In the genomic region with DNA sequence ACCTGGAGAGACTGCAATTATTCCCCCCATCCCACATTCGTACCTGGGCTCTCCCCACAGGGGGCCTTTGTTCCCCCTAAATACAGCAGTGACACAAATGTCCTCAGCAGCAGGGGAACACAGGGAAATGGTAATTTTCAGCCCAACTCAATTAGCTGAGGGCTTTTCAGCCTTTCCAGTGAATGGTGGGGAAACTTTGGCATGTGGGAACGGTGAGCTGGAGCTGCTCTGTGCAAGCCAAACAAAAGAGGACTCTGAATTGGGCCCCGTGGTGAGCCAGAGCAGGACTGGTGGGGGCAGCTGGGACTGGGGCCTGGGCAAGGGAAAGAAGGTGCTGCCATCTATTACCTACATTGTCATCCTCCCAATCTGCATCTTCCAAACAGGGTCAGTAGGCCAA, we compare ENCODE assay signal across 1 cellular context.
TF ChIP-seq lines count a peak whose summit lies in the region.

No MANE protein-coding gene starts in this region.

TF ChIP-seq in GM23338, 12 proteins besides CTCF, POLR2A, EP300 and RAD21 (continued from another document):
- TF ChIP-seq, protein P1, sequence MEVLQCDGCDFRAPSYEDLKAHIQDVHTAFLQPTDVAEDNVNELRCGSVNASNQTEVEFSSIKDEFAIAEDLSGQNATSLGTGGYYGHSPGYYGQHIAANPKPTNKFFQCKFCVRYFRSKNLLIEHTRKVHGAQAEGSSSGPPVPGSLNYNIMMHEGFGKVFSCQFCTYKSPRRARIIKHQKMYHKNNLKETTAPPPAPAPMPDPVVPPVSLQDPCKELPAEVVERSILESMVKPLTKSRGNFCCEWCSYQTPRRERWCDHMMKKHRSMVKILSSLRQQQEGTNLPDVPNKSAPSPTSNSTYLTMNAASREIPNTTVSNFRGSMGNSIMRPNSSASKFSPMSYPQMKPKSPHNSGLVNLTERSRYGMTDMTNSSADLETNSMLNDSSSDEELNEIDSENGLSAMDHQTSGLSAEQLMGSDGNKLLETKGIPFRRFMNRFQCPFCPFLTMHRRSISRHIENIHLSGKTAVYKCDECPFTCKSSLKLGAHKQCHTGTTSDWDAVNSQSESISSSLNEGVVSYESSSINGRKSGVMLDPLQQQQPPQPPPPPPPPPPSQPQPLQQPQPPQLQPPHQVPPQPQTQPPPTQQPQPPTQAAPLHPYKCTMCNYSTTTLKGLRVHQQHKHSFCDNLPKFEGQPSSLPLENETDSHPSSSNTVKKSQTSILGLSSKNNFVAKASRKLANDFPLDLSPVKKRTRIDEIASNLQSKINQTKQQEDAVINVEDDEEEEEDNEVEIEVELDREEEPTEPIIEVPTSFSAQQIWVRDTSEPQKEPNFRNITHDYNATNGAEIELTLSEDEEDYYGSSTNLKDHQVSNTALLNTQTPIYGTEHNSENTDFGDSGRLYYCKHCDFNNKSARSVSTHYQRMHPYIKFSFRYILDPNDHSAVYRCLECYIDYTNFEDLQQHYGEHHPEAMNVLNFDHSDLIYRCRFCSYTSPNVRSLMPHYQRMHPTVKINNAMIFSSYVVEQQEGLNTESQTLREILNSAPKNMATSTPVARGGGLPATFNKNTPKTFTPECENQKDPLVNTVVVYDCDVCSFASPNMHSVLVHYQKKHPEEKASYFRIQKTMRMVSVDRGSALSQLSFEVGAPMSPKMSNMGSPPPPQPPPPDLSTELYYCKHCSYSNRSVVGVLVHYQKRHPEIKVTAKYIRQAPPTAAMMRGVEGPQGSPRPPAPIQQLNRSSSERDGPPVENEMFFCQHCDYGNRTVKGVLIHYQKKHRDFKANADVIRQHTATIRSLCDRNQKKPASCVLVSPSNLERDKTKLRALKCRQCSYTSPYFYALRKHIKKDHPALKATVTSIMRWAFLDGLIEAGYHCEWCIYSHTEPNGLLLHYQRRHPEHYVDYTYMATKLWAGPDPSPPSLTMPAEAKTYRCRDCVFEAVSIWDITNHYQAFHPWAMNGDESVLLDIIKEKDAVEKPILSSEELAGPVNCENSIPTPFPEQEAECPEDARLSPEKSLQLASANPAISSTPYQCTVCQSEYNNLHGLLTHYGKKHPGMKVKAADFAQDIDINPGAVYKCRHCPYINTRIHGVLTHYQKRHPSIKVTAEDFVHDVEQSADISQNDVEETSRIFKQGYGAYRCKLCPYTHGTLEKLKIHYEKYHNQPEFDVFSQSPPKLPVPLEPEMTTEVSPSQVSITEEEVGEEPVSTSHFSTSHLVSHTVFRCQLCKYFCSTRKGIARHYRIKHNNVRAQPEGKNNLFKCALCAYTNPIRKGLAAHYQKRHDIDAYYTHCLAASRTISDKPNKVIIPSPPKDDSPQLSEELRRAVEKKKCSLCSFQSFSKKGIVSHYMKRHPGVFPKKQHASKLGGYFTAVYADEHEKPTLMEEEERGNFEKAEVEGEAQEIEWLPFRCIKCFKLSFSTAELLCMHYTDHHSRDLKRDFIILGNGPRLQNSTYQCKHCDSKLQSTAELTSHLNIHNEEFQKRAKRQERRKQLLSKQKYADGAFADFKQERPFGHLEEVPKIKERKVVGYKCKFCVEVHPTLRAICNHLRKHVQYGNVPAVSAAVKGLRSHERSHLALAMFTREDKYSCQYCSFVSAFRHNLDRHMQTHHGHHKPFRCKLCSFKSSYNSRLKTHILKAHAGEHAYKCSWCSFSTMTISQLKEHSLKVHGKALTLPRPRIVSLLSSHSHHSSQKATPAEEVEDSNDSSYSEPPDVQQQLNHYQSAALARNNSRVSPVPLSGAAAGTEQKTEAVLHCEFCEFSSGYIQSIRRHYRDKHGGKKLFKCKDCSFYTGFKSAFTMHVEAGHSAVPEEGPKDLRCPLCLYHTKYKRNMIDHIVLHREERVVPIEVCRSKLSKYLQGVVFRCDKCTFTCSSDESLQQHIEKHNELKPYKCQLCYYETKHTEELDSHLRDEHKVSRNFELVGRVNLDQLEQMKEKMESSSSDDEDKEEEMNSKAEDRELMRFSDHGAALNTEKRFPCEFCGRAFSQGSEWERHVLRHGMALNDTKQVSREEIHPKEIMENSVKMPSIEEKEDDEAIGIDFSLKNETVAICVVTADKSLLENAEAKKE (CRISPR knock-in tag; IDR thresholded peaks at IDR 0.05), result peak; percentile 68
- peak; percentile 35; the same call in 1 of the 2 replicates for TF ChIP-seq NANOG (IDR thresholded peaks at IDR 0.05; ENCODE audit: borderline replicate concordance)
- TF ChIP-seq, protein P2, sequence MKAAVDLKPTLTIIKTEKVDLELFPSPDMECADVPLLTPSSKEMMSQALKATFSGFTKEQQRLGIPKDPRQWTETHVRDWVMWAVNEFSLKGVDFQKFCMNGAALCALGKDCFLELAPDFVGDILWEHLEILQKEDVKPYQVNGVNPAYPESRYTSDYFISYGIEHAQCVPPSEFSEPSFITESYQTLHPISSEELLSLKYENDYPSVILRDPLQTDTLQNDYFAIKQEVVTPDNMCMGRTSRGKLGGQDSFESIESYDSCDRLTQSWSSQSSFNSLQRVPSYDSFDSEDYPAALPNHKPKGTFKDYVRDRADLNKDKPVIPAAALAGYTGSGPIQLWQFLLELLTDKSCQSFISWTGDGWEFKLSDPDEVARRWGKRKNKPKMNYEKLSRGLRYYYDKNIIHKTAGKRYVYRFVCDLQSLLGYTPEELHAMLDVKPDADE (IDR thresholded peaks at IDR 0.05), result no peak
